1 cellular context compared by ENCODE assay signal in the genomic region with DNA sequence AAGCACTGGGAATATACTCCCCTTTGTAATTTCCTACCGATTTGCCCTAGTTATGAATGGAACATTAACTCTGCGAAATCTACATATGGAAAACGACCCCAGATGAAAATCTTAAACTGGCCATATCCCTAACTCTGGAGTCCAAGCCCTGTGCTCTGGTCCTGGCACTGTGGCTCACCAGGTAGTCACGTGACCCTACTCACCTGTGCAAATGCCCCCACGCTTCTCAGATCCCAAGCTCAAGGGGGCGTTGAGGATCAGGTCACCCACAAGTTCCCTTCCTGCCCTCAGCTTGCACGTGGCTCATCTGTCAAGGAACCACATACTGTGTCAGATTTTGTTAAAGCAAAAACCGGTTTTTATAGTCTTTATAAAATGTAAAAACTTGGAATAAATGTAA.
TF ChIP-seq lines count a peak whose summit lies in the region.

No MANE protein-coding gene starts in this region.

TF ChIP-seq in GM23338, 12 proteins besides CTCF, POLR2A, EP300 and RAD21 (continued from another document):
- TF ChIP-seq, protein P1, sequence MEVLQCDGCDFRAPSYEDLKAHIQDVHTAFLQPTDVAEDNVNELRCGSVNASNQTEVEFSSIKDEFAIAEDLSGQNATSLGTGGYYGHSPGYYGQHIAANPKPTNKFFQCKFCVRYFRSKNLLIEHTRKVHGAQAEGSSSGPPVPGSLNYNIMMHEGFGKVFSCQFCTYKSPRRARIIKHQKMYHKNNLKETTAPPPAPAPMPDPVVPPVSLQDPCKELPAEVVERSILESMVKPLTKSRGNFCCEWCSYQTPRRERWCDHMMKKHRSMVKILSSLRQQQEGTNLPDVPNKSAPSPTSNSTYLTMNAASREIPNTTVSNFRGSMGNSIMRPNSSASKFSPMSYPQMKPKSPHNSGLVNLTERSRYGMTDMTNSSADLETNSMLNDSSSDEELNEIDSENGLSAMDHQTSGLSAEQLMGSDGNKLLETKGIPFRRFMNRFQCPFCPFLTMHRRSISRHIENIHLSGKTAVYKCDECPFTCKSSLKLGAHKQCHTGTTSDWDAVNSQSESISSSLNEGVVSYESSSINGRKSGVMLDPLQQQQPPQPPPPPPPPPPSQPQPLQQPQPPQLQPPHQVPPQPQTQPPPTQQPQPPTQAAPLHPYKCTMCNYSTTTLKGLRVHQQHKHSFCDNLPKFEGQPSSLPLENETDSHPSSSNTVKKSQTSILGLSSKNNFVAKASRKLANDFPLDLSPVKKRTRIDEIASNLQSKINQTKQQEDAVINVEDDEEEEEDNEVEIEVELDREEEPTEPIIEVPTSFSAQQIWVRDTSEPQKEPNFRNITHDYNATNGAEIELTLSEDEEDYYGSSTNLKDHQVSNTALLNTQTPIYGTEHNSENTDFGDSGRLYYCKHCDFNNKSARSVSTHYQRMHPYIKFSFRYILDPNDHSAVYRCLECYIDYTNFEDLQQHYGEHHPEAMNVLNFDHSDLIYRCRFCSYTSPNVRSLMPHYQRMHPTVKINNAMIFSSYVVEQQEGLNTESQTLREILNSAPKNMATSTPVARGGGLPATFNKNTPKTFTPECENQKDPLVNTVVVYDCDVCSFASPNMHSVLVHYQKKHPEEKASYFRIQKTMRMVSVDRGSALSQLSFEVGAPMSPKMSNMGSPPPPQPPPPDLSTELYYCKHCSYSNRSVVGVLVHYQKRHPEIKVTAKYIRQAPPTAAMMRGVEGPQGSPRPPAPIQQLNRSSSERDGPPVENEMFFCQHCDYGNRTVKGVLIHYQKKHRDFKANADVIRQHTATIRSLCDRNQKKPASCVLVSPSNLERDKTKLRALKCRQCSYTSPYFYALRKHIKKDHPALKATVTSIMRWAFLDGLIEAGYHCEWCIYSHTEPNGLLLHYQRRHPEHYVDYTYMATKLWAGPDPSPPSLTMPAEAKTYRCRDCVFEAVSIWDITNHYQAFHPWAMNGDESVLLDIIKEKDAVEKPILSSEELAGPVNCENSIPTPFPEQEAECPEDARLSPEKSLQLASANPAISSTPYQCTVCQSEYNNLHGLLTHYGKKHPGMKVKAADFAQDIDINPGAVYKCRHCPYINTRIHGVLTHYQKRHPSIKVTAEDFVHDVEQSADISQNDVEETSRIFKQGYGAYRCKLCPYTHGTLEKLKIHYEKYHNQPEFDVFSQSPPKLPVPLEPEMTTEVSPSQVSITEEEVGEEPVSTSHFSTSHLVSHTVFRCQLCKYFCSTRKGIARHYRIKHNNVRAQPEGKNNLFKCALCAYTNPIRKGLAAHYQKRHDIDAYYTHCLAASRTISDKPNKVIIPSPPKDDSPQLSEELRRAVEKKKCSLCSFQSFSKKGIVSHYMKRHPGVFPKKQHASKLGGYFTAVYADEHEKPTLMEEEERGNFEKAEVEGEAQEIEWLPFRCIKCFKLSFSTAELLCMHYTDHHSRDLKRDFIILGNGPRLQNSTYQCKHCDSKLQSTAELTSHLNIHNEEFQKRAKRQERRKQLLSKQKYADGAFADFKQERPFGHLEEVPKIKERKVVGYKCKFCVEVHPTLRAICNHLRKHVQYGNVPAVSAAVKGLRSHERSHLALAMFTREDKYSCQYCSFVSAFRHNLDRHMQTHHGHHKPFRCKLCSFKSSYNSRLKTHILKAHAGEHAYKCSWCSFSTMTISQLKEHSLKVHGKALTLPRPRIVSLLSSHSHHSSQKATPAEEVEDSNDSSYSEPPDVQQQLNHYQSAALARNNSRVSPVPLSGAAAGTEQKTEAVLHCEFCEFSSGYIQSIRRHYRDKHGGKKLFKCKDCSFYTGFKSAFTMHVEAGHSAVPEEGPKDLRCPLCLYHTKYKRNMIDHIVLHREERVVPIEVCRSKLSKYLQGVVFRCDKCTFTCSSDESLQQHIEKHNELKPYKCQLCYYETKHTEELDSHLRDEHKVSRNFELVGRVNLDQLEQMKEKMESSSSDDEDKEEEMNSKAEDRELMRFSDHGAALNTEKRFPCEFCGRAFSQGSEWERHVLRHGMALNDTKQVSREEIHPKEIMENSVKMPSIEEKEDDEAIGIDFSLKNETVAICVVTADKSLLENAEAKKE (CRISPR knock-in tag; IDR thresholded peaks at IDR 0.05), result no peak
- TF ChIP-seq, protein P2, sequence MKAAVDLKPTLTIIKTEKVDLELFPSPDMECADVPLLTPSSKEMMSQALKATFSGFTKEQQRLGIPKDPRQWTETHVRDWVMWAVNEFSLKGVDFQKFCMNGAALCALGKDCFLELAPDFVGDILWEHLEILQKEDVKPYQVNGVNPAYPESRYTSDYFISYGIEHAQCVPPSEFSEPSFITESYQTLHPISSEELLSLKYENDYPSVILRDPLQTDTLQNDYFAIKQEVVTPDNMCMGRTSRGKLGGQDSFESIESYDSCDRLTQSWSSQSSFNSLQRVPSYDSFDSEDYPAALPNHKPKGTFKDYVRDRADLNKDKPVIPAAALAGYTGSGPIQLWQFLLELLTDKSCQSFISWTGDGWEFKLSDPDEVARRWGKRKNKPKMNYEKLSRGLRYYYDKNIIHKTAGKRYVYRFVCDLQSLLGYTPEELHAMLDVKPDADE (IDR thresholded peaks at IDR 0.05), result no peak
- TF ChIP-seq ZNF114 (CRISPR knock-in tag; IDR thresholded peaks at IDR 0.05), result no peak
